ENCODE assay signal across 8 cellular contexts in genomic region chr5:68251804-68252648, GRCh38. TPM values are rescaled to one million over a fixed set of nuclear protein-coding genes. Genes with fewer than 3 reads are reported as not detected.
DNase-seq lines count a peak whose midpoint lies in the region; ATAC-seq lines count a peak whose summit lies in the region.

No MANE protein-coding gene starts in this region.

- no peaks in the 10 kb centered on the region for H3K36me3 ChIP-seq in naive thymus-derived CD4-positive, alpha-beta T cell (ENCODE audit: control insufficient read depth in 2 of 3, insufficient read depth in 3 of 3, low read length in 3 of 3)

- peak overlapping the region; percentile 16 for H3K4me3 Mint-ChIP-seq in stimulated activated naive CD8-positive, alpha-beta T cell treated with anti-CD3 and anti-CD28 coated beads, Interleukin-15, Interleukin-2, amounts not matched to agents 100 ng/mL and 50 ng/mL, for 24 hours
- H3K4me3 Mint-ChIP-seq in effector memory CD8-positive, alpha-beta T cell, result peak overlapping the region in 1 of 2 donors; percentile 34
- H3K4me3 Mint-ChIP-seq in naive thymus-derived CD4-positive, alpha-beta T cell, result peak overlapping the region; percentile 15 to 79 (median 58)

- H3K27me3 Mint-ChIP-seq in stimulated activated naive CD8-positive, alpha-beta T cell treated with anti-CD3 and anti-CD28 coated beads, Interleukin-15, Interleukin-2, amounts not matched to agents 100 ng/mL and 50 ng/mL, for 24 hours, result no peaks in the 10 kb centered on the region
- H3K27me3 Mint-ChIP-seq in effector memory CD8-positive, alpha-beta T cell, result no peaks in the 10 kb centered on the region
- H3K27me3 Mint-ChIP-seq in naive thymus-derived CD4-positive, alpha-beta T cell, result no peaks in the 10 kb centered on the region

- intact Hi-C loops in naive thymus-derived CD4-positive, alpha-beta T cell (cut with micrococcal nuclease), result loop anchor here (1.0 to 10.0 kb wide), 9 partner anchors 13 to 1247 kb away; partner anchors contain the start of gene PIK3R1 (in 2 of the 2)

- no peaks in the 10 kb centered on the region for H3K36me3 Mint-ChIP-seq in stimulated activated naive CD8-positive, alpha-beta T cell treated with anti-CD3 and anti-CD28 coated beads, Interleukin-15, Interleukin-2, amounts not matched to agents 100 ng/mL and 50 ng/mL, for 24 hours (ENCODE audit: low read depth)
- peaks cover 18% of the 10 kb centered on the region for H3K36me3 Mint-ChIP-seq in effector memory CD8-positive, alpha-beta T cell (ENCODE audit: insufficient read depth)
- peaks cover 0 to 6% (median 0%) of the 10 kb centered on the region in 5 donors for H3K36me3 Mint-ChIP-seq in naive thymus-derived CD4-positive, alpha-beta T cell

- H3K27ac ChIP-seq in naive thymus-derived CD4-positive, alpha-beta T cell (ENCODE audit: low read depth, low read length), result peak overlapping the region; percentile 60

- in situ Hi-C loops in KBM-7 (cut with MboI; ENCODE audit: low pct_unique_long_range_greater_than_20kb, low sequenced_read_pairs), result loop anchor here (25.0 kb wide), 1 partner anchor 1015 kb away; no protein-coding TSS in a partner anchor

- H3K4me3 ChIP-seq in naive thymus-derived CD4-positive, alpha-beta T cell (ENCODE audit: low read length), result peak overlapping the region; percentile 5

- ATAC-seq in stimulated activated naive CD8-positive, alpha-beta T cell treated with anti-CD3 and anti-CD28 coated beads, Interleukin-15, Interleukin-2, amounts not matched to agents 100 U/mL and 50 U/mL, for 24 hours, result no peak
- ATAC-seq in effector memory CD8-positive, alpha-beta T cell (replicated peaks), result no peak
- no peak for ATAC-seq in naive thymus-derived CD4-positive, alpha-beta T cell

- POLR2A ChIA-PET in naive thymus-derived CD4-positive, alpha-beta T cell (lab: Charles Lee), result interaction anchor here (0.7 to 6.8 kb wide), 10 partner anchors 10 to 1005 kb away, joined by 3 to 39 read pairs (median 4); partner anchors contain the start of gene PIK3R1

- no peaks in the 10 kb centered on the region for H3K9me3 Mint-ChIP-seq in stimulated activated naive CD8-positive, alpha-beta T cell treated with anti-CD3 and anti-CD28 coated beads, Interleukin-15, Interleukin-2, amounts not matched to agents 100 ng/mL and 50 ng/mL, for 24 hours
- no peaks in the 10 kb centered on the region for H3K9me3 Mint-ChIP-seq in effector memory CD8-positive, alpha-beta T cell
- no peaks in the 10 kb centered on the region for H3K9me3 Mint-ChIP-seq in naive thymus-derived CD4-positive, alpha-beta T cell

- H3K9me3 ChIP-seq in naive thymus-derived CD4-positive, alpha-beta T cell (ENCODE audit: control insufficient read depth in 2 of 3, low read length in 3 of 3), result no peaks in the 10 kb centered on the region

- CTCF ChIA-PET in naive thymus-derived CD4-positive, alpha-beta T cell (lab: Charles Lee), result interaction anchor here (0.7 to 3.9 kb wide), 14 partner anchors 8 to 1049 kb away, joined by 3 to 33 read pairs (median 6); partner anchors contain the start of gene PIK3R1

- H3K27me3 ChIP-seq in naive thymus-derived CD4-positive, alpha-beta T cell (ENCODE audit: control insufficient read depth in 2 of 2, insufficient read depth in 2 of 2, low read length in 2 of 2), result no peaks in the 10 kb centered on the region

- DNase-seq in stimulated activated naive CD8-positive, alpha-beta T cell treated with anti-CD3 and anti-CD28 coated beads, Interleukin-15, Interleukin-2, amounts not matched to agents 100 U/mL and 50 U/mL, for 24 hours, result no peak
- DNase-seq in effector memory CD8-positive, alpha-beta T cell, result no peak
- DNase-seq in naive thymus-derived CD4-positive, alpha-beta T cell, result no peak
- DNase-seq in GOT3 (lab: John Stamatoyannopoulos, UW) (no peak), KBM-7 (no peak), NCI-H2227 treated with DMSO at 0.1 percent for 48 hours (lab: John Stamatoyannopoulos, UW) (no peak), NCI-H1930 (lab: John Stamatoyannopoulos, UW) (no peak)

- H3K27ac Mint-ChIP-seq in stimulated activated naive CD8-positive, alpha-beta T cell treated with anti-CD3 and anti-CD28 coated beads, Interleukin-15, Interleukin-2, amounts not matched to agents 100 ng/mL and 50 ng/mL, for 24 hours, result peak overlapping the region; percentile 55
- peak overlapping the region; percentile 32 to 73 for H3K27ac Mint-ChIP-seq in effector memory CD8-positive, alpha-beta T cell
- H3K27ac Mint-ChIP-seq in naive thymus-derived CD4-positive, alpha-beta T cell, result peak overlapping the region; percentile 38 to 95 (median 91)

- H3K4me1 Mint-ChIP-seq in stimulated activated naive CD8-positive, alpha-beta T cell treated with anti-CD3 and anti-CD28 coated beads, Interleukin-15, Interleukin-2, amounts not matched to agents 100 ng/mL and 50 ng/mL, for 24 hours (ENCODE audit: low read depth), result peaks cover 88% of the 10 kb centered on the region
- H3K4me1 Mint-ChIP-seq in effector memory CD8-positive, alpha-beta T cell (ENCODE audit: low read depth in 2 of 2), result peaks cover 60 to 87% of the 10 kb centered on the region in 2 donors
- H3K4me1 Mint-ChIP-seq in naive thymus-derived CD4-positive, alpha-beta T cell, result peaks cover 65 to 96% (median 90%) of the 10 kb centered on the region in 7 donors

- peaks cover 58 to 70% of the 10 kb centered on the region in 2 donors for H3K4me1 ChIP-seq in naive thymus-derived CD4-positive, alpha-beta T cell (ENCODE audit: control insufficient read depth in 2 of 2, insufficient read depth in 2 of 2, low read length in 2 of 2)

RNA-seq across cellular contexts. Expression of gene PIK3R1, which starts 36.5 kb away (rescaled TPM):
- 100 to 1,000 TPM in 4 of 5 experiments, 10 to 100 TPM in 1; 72.0 to 207 (median 131) TPM for total RNA-seq in naive thymus-derived CD4-positive, alpha-beta T cell
- 100 to 1,000 TPM in 1 of 2 donors, 10 to 100 TPM in 1; 85.1 to 110 TPM for polyA plus RNA-seq in naive thymus-derived CD4-positive, alpha-beta T cell
